Comparison of ENCODE assay signal across 14 cellular contexts in genomic region chr11:31799794-31800397, GRCh38. TPM values are rescaled to one million over a fixed set of nuclear protein-coding genes. Genes with fewer than 3 reads are reported as not detected.
A peak's percentile ranks its signal among the peaks of the same experiment; 100 is the strongest.
DNase-seq lines count a peak whose midpoint lies in the region; TF ChIP-seq lines count a peak whose summit lies in the region.
"Had no signal": no experiment of that assay in that cellular context is flagged by ENCODE, and none has a peak within 500 bp of the region (broad histone marks: within the 10 kb centered on the region; RNA-seq: fewer than 3 reads in every experiment).

No MANE protein-coding gene starts in this region.

- no peak for TF ChIP-seq RAD21 in neural cell (conservative IDR thresholded peaks at IDR 0.05)

- CTCF ChIA-PET in GM10248 (lab: Yijun Ruan, JAX): interaction anchor here (0.9 to 1.9 kb wide), 3 partner anchors 10 to 402 kb away, joined by 3 to 5 read pairs (median 4); no protein-coding TSS in a partner anchor

- H3K9me2 ChIP-seq in neural cell (ENCODE audit: insufficient read depth, low read length): no peaks in the 10 kb centered on the region

- no peak for TF ChIP-seq EP300 in neural cell (conservative IDR thresholded peaks at IDR 0.05; ENCODE audit: poor library complexity, severe bottlenecking)

- H3K9ac ChIP-seq in HUES48 (ENCODE audit: low read depth, low read length) (no peak overlapping the region), neural cell (ENCODE audit: low read length) (no peak overlapping the region)

- H3K9me3 ChIP-seq in HUES48 (ENCODE audit: control insufficient read depth, insufficient read depth, low read length) (no peaks in the 10 kb centered on the region), neural cell (ENCODE audit: low read length) (no peaks in the 10 kb centered on the region)

- peaks cover 5% of the 10 kb centered on the region for H3F3A ChIP-seq in neural cell (ENCODE audit: insufficient read depth, low read length, poor library complexity, severe bottlenecking)

- DNase-seq in GM10248 (ENCODE audit: extremely low spot score) (peak; percentile 8), ecto neural progenitor cell (ENCODE audit: low spot score) (peak; percentile 50), iPS-NIHi11 (ENCODE audit: low spot score) (no peak), midbrain (lab: John Stamatoyannopoulos, UW) (no peak), T1000 (lab: John Stamatoyannopoulos, UW) (no peak)
- DNase-seq: activated CD4-positive, alpha-beta T cell treated with anti-CD3 and anti-CD28 coated beads, Interleukin-2, amount 50 U/mL, for 48 hours; CD4-positive, alpha-beta T cell; cortex of kidney; GDM1; HCEC 1CT; NCI-H82; sigmoid colon had no signal

- H3K4me1 ChIP-seq in HUES48 (ENCODE audit: control insufficient read depth, insufficient read depth, low read length): peaks cover 38% of the 10 kb centered on the region

- peaks cover 32% of the 10 kb centered on the region for H3K79me2 ChIP-seq in neural cell (replicated peaks; ENCODE audit: insufficient read depth, low read length)

- POLR2A ChIA-PET in GM10248 (lab: Yijun Ruan, JAX): no interaction called here

- H3K27me3 ChIP-seq in HUES48 (ENCODE audit: control insufficient read depth, insufficient read depth, low read length): peaks cover 100% of the 10 kb centered on the region
- peaks cover 8% of the 10 kb centered on the region for H3K27me3 ChIP-seq in neural cell (ENCODE audit: insufficient read depth, low read depth, low read length)

- H4K20me1 ChIP-seq in neural cell (ENCODE audit: insufficient read depth): no peaks in the 10 kb centered on the region

- H3K4me3 ChIP-seq in HUES48 (ENCODE audit: low read depth, low read length) (peak overlapping the region; percentile 56), neural cell (ENCODE audit: low read length) (peak overlapping the region; percentile 17)
- H3K4me3 ChIP-seq: sigmoid colon had no signal

- H3K36me3 ChIP-seq in HUES48 (ENCODE audit: control insufficient read depth, insufficient read depth, low read length) (no peaks in the 10 kb centered on the region), neural cell (ENCODE audit: insufficient read depth, low read length) (peaks cover 9% of the 10 kb centered on the region)
- H3K36me3 ChIP-seq: sigmoid colon had no signal

- no peak overlapping the region for H3K4me2 ChIP-seq in neural cell (ENCODE audit: low read length)

- TF ChIP-seq CTCF in GM10248 (IDR thresholded peaks at IDR 0.05; ENCODE audit: control extremely low read depth, extremely low read depth, low read depth, missing control alignments) (no peak), neural cell (IDR thresholded peaks at IDR 0.05; ENCODE audit: poor library complexity, severe bottlenecking) (no peak)

- H3K27ac ChIP-seq in HUES48 (ENCODE audit: low read depth, low read length) (no peak overlapping the region), neural cell (ENCODE audit: low read length) (no peak overlapping the region)
- H3K27ac ChIP-seq: sigmoid colon had no signal

- H2AFZ ChIP-seq in neural cell (ENCODE audit: low read depth, low read length): no peak overlapping the region

TF ChIP-seq in neural cell, 6 proteins besides CTCF, POLR2A, EP300 and RAD21:
- TF ChIP-seq SMC3 (conservative IDR thresholded peaks at IDR 0.05; ENCODE audit: poor library complexity): no peak
- TF ChIP-seq REST (IDR thresholded peaks at IDR 0.05; ENCODE audit: borderline replicate concordance): no peak
- TF ChIP-seq MXI1 (conservative IDR thresholded peaks at IDR 0.05; ENCODE audit: poor library complexity, severe bottlenecking): no peak

RNA-seq across cellular contexts. Expression of gene PAX6, which starts 11.2 kb away (rescaled TPM):
- polyA plus RNA-seq in neural cell: 72.6 and 74.7 TPM in 2 replicates
- 65.7 and 69.8 TPM in 2 replicates for polyA minus RNA-seq in neural cell

Comparison
In these comparisons a context has a peak if more than half of its experiments do, and no peak if none do; other contexts are left out.
1. DNase-seq: peak in GM10248 (single experiment) and ecto neural progenitor cell (single experiment); none in iPS-NIHi11 (single experiment), midbrain (single experiment) and T1000 (single experiment).